ENCODE assay signal across 1 cellular context in genomic region chr3:52532838-52533622, GRCh38.
TF ChIP-seq lines count a peak whose summit lies in the region.

No MANE protein-coding gene starts in this region.

TF ChIP-seq in K562, 482 proteins besides CTCF, POLR2A, EP300 and RAD21 (continued from another document):
- TF ChIP-seq UBTF (IDR thresholded peaks at IDR 0.05; ENCODE audit: borderline replicate concordance in 1 of 2, low read depth in 2 of 2, low read length in 2 of 2) (peak in 1 of 2 experiments; percentile 55; a peak in 1 of 4 replicates), ETV5 (CRISPR knock-in tag; IDR thresholded peaks at IDR 0.05; ENCODE audit: low read depth) (no peak; the same call in 1 of the 2 replicates), HINFP (tag; conservative IDR thresholded peaks at IDR 0.05; ENCODE audit: low read depth) (peak; percentile 96), ILF3 (IDR thresholded peaks at IDR 0.05; ENCODE audit: borderline replicate concordance) (no peak), MTA3 (IDR thresholded peaks at IDR 0.05; ENCODE audit: borderline replicate concordance) (0 out of 2 replicates have a peak, but pooled peaks have one; percentile 15), ZBTB5 (IDR thresholded peaks at IDR 0.05) (peak; percentile 95), KDM2B (CRISPR knock-in tag; IDR thresholded peaks at IDR 0.05) (peak; percentile 6; the same call in 1 of the 2 replicates), MYC (IDR thresholded peaks at IDR 0.05; ENCODE audit: low read depth, low read length) (no peak), MYC (CRISPR knock-in tag; IDR thresholded peaks at IDR 0.05; ENCODE audit: borderline replicate concordance, low read depth) (peak; percentile 30; the same call in 1 of the 2 replicates), PYGO2 (tag; IDR thresholded peaks at IDR 0.05) (no peak), KDM5B (IDR thresholded peaks at IDR 0.05; ENCODE audit: insufficient replicate concordance, low read depth, low read length) (peak; percentile 38), TOE1 (IDR thresholded peaks at IDR 0.05; ENCODE audit: borderline replicate concordance) (no peak), TOE1 (CRISPR knock-in tag; IDR thresholded peaks at IDR 0.05; ENCODE audit: borderline replicate concordance, low read depth) (no peak), GMEB1 (CRISPR knock-in tag; IDR thresholded peaks at IDR 0.05) (no peak), SIN3A (IDR thresholded peaks at IDR 0.05; ENCODE audit: borderline replicate concordance in 2 of 2, control insufficient read depth in 1 of 2, low read depth in 2 of 2, low read length in 2 of 2) (peak in 1 of 2 experiments; percentile 29; a peak in 1 of 4 replicates), ETS2 (tag; IDR thresholded peaks at IDR 0.05; ENCODE audit: borderline replicate concordance, poor library complexity, severe bottlenecking) (no peak), YY1 (IDR thresholded peaks at IDR 0.05; ENCODE audit: borderline replicate concordance in 1 of 3, control insufficient read depth in 1 of 3, extremely low read depth in 1 of 3, insufficient read depth in 3 of 3, insufficient read length in 1 of 3, insufficient replicate concordance in 2 of 3, low read depth in 1 of 3, low read length in 2 of 3) (peak in 1 of 3 experiments; percentile 25), SP1 (CRISPR knock-in tag; IDR thresholded peaks at IDR 0.05) (peak; percentile 8; the same call in 1 of the 2 replicates), POLR2AphosphoS5 (IDR thresholded peaks at IDR 0.05; ENCODE audit: control insufficient read depth, insufficient read depth, low read depth, low read length) (no peak; the same call in 1 of the 2 replicates), MEF2A (IDR thresholded peaks at IDR 0.05; ENCODE audit: control insufficient read depth, low read depth, low read length) (no peak), DACH1 (IDR thresholded peaks at IDR 0.05; ENCODE audit: partially characterized antibody) (no peak), ZBTB11 (CRISPR knock-in tag; IDR thresholded peaks at IDR 0.05) (peak in 1 of 3 experiments; percentile 78; a peak in 2 of 6 replicates), RBFOX2 (IDR thresholded peaks at IDR 0.05; ENCODE audit: low read depth, low read length) (peak; percentile 88), GABPA (tag; conservative IDR thresholded peaks at IDR 0.05; ENCODE audit: low read depth) (peak; percentile 52), MED1 (CRISPR knock-in tag; IDR thresholded peaks at IDR 0.05; ENCODE audit: borderline replicate concordance) (no peak), ARID2 (IDR thresholded peaks at IDR 0.05) (no peak), GATAD2B (IDR thresholded peaks at IDR 0.05; ENCODE audit: borderline replicate concordance) (no peak), ZMIZ1 (IDR thresholded peaks at IDR 0.05; ENCODE audit: low read depth in 2 of 2, low read length in 2 of 2) (no peak), SMARCE1 (IDR thresholded peaks at IDR 0.05) (no peak), GATAD2A (IDR thresholded peaks at IDR 0.05) (no peak), DLX4 (CRISPR knock-in tag; IDR thresholded peaks at IDR 0.05) (no peak), CC2D1A (IDR thresholded peaks at IDR 0.05) (peak; percentile 97), MNT (conservative IDR thresholded peaks at IDR 0.05) (peak in 1 of 2 experiments; percentile 19; a peak in 1 of 4 replicates)
TF ChIP-seq in K562: peak in this region for 31.
